In the genomic region with DNA sequence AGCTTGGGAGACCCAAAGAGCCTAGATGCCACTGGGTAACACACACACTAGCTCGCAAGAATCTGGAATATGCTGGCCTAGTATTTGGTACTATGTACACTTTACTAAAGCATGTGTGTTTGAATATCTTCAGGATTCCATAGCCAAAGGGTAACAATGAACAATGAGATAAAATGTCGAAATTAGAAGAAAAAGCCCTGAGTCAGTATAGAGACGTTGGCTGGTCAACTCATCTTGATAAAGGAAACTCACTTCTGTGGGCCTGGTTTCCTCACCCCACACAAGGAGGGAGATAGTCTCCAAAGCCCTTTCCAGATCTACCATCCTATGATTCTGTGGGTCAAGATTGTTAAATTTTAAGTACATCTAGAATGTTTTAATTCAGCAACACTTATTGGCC, we compare ENCODE assay signal across 18 cellular contexts. TPM values are rescaled to one million over a fixed set of nuclear protein-coding genes. Genes with fewer than 3 reads are reported as not detected.
A peak's percentile ranks its signal among the peaks of the same experiment; 100 is the strongest.
DNase-seq lines count a peak whose midpoint lies in the region; ATAC-seq and TF ChIP-seq lines count a peak whose summit lies in the region.
"Had no signal": no experiment of that assay in that cellular context is flagged by ENCODE, and none has a peak within 500 bp of the region (broad histone marks: within the 10 kb centered on the region; RNA-seq: fewer than 3 reads in every experiment).

No MANE protein-coding gene starts in this region.

- H3K27ac ChIP-seq in substantia nigra (ENCODE audit: low read depth, low read length, poor library complexity, severe bottlenecking) = peak overlapping the region; percentile 61
- H3K27ac ChIP-seq: 22Rv1, A549, C4-2B, GM23248 had no signal

- H3K27ac Mint-ChIP-seq in activated T-cell treated with anti-CD3 and anti-CD28 coated beads, Interleukin-2, amount 50 U/mL, for 72 hours = peak overlapping the region; percentile 46
- no peak overlapping the region for H3K27ac Mint-ChIP-seq in activated T-cell treated with anti-CD3 and anti-CD28 coated beads, Interleukin-2, amount 50 U/mL, for 24 hours
- H3K27ac Mint-ChIP-seq: CD4-positive, alpha-beta T cell had no signal

- no peaks in the 10 kb centered on the region for H3K36me3 Mint-ChIP-seq in activated T-cell treated with anti-CD3 and anti-CD28 coated beads, Interleukin-2, amount 50 U/mL, for 72 hours (ENCODE audit: insufficient read depth in 2 of 2)
- H3K36me3 Mint-ChIP-seq in activated T-cell treated with anti-CD3 and anti-CD28 coated beads, Interleukin-2, amount 50 U/mL, for 24 hours (ENCODE audit: low read depth) = peaks cover 18% of the 10 kb centered on the region

- no peak overlapping the region for H3K4me3 Mint-ChIP-seq in activated T-cell treated with anti-CD3 and anti-CD28 coated beads, Interleukin-2, amount 50 U/mL, for 72 hours
- no peak overlapping the region for H3K4me3 Mint-ChIP-seq in activated T-cell treated with anti-CD3 and anti-CD28 coated beads, Interleukin-2, amount 50 U/mL, for 24 hours
- H3K4me3 Mint-ChIP-seq: CD4-positive, alpha-beta T cell had no signal

- no peak for TF ChIP-seq POLR2A in erythroblast (IDR thresholded peaks at IDR 0.05; ENCODE audit: low read length)

- no peak for DNase-seq in activated T-cell treated with anti-CD3 and anti-CD28 coated beads, Interleukin-2, amount 50 U/mL, for 72 hours
- DNase-seq in activated T-cell treated with anti-CD3 and anti-CD28 coated beads, Interleukin-2, amount 50 U/mL, for 24 hours = no peak
- DNase-seq in erythroblast (lab: John Stamatoyannopoulos, UW) (peak; percentile 1 to 3), substantia nigra (lab: John Stamatoyannopoulos, UW) (no peak), putamen (ENCODE audit: low spot score) (no peak), cerebellum (ENCODE audit: low spot score) (no peak)
- DNase-seq: AML-193; Caco-2; CD4-positive, alpha-beta T cell; GDM1 had no signal

- peaks cover 16% of the 10 kb centered on the region for H3K27me3 Mint-ChIP-seq in activated T-cell treated with anti-CD3 and anti-CD28 coated beads, Interleukin-2, amount 50 U/mL, for 72 hours (ENCODE audit: low read depth)
- peaks cover 11% of the 10 kb centered on the region for H3K27me3 Mint-ChIP-seq in activated T-cell treated with anti-CD3 and anti-CD28 coated beads, Interleukin-2, amount 50 U/mL, for 24 hours
- H3K27me3 Mint-ChIP-seq: CD4-positive, alpha-beta T cell had no signal

- ATAC-seq in activated T-cell treated with anti-CD3 and anti-CD28 coated beads, Interleukin-2, amount 50 U/mL, for 72 hours (replicated peaks in 1 of 2) = no peak
- ATAC-seq in GM19351 (IDR thresholded peaks at IDR 0.05; ENCODE audit: unreplicated experiment) = no peak
- ATAC-seq: A549 had no signal

- H3K4me1 Mint-ChIP-seq in activated T-cell treated with anti-CD3 and anti-CD28 coated beads, Interleukin-2, amount 50 U/mL, for 72 hours (ENCODE audit: low read depth) = peaks cover 7% of the 10 kb centered on the region
- peaks cover 10% of the 10 kb centered on the region for H3K4me1 Mint-ChIP-seq in activated T-cell treated with anti-CD3 and anti-CD28 coated beads, Interleukin-2, amount 50 U/mL, for 24 hours (ENCODE audit: low read depth)

- no peaks in the 10 kb centered on the region for H3K9me3 Mint-ChIP-seq in activated T-cell treated with anti-CD3 and anti-CD28 coated beads, Interleukin-2, amount 50 U/mL, for 72 hours
- H3K9me3 Mint-ChIP-seq in activated T-cell treated with anti-CD3 and anti-CD28 coated beads, Interleukin-2, amount 50 U/mL, for 24 hours = no peaks in the 10 kb centered on the region
- H3K9me3 Mint-ChIP-seq: CD4-positive, alpha-beta T cell had no signal

RNA-seq across cellular contexts. Expression of gene ZDHHC9, which starts 6.9 kb away (rescaled TPM):
- 10 to 100 TPM; 12.6 to 12.8 TPM for total RNA-seq in activated T-cell treated with anti-CD3 and anti-CD28 coated beads, Interleukin-2, amount 50 U/mL, for 72 hours
- 25.0 TPM for total RNA-seq in cerebellum

RNA-seq across cellular contexts. Expression of gene SASH3, which starts 57.1 kb away (rescaled TPM):
- 100 to 1,000 TPM; 148 to 166 TPM for total RNA-seq in activated T-cell treated with anti-CD3 and anti-CD28 coated beads, Interleukin-2, amount 50 U/mL, for 72 hours
- total RNA-seq in cerebellum = 1.8 TPM
- total RNA-seq: Caco-2, Daoy, GM23248, H4, HT-29 had no signal

Comparison
In these comparisons a context has a peak if more than half of its experiments do, and no peak if none do; other contexts are left out.
1. DNase-seq: peak in erythroblast (2 of 2); none in activated T-cell treated with anti-CD3 and anti-CD28 coated beads, Interleukin-2, amount 50 U/mL, for 72 hours (0 of 2), activated T-cell treated with anti-CD3 and anti-CD28 coated beads, Interleukin-2, amount 50 U/mL, for 24 hours (single experiment), substantia nigra (0 of 49), putamen (single experiment) and cerebellum (single experiment).
2. RNA of gene SASH3, which starts 57.1 kb away (total RNA-seq): 148 to 166 TPM in activated T-cell treated with anti-CD3 and anti-CD28 coated beads, Interleukin-2, amount 50 U/mL, for 72 hours; 1.8 TPM in cerebellum (single experiment); every median in the first group is over 10 times any median in the second.